20 cellular contexts compared by ENCODE assay signal in the genomic region with DNA sequence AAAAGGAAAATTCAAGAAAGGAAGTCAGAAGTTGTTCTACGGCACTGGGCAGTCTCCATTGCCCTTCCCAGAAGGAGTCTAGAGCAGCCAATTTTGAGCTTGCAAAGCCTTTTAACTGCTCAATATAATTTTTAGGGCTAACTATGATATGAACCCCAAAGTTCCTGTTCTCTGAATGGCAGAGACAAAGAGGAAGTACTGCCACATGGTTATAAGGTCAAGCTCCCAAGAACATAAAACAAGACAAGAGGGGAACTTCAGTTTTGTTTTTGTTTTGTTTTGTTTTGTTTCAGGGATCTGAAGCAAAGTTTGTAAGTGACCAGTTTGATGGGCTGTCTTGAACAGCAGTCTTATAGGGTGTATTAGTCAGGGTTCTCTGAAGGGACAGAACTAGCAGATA.
"Had no signal": no experiment of that assay in that cellular context is flagged by ENCODE, and none has a peak within 500 bp of the region (broad histone marks: within the 10 kb centered on the region; RNA-seq: fewer than 3 reads in every experiment).

No MANE protein-coding gene starts in this region.

- H3K27ac ChIP-seq: brain microvascular endothelial cell, colonic mucosa, foreskin keratinocyte, lower lobe of right lung, sigmoid colon, stomach had no signal

- H3K9me3 ChIP-seq: colonic mucosa, lower lobe of right lung had no signal

- H3K27me3 ChIP-seq: brain microvascular endothelial cell, colonic mucosa, foreskin keratinocyte, sigmoid colon, stomach had no signal

- H3K4me3 ChIP-seq: colonic mucosa, lower lobe of right lung, sigmoid colon, stomach had no signal

- ATAC-seq: activated CD8-positive, alpha-beta T cell treated with anti-CD3 and anti-CD28 coated beads for 36 hours; activated naive CD8-positive, alpha-beta T cell treated with anti-CD3 and anti-CD28 coated beads, Interleukin-2, amount 50 U/mL, for 24 hours; foreskin keratinocyte; left cardiac atrium; lower lobe of right lung; stimulated activated effector memory CD8-positive, alpha-beta T cell treated with anti-CD3 and anti-CD28 coated beads, Interleukin-12 subunit alpha, Interleukin-12 subunit beta, amount 100 ng/mL, for 72 hours had no signal

- H3K36me3 ChIP-seq: brain microvascular endothelial cell, colonic mucosa, lower lobe of right lung, sigmoid colon, stomach had no signal

- H3K4me1 ChIP-seq: colonic mucosa, foreskin keratinocyte, lower lobe of right lung, stomach had no signal

- DNase-seq: activated CD4-positive, alpha-beta T cell treated with anti-CD3 and anti-CD28 coated beads, Interleukin-2, amount 10 ng/mL, durations not matched to agents 24 days and 14 days; activated CD8-positive, alpha-beta T cell treated with anti-CD3 and anti-CD28 coated beads for 36 hours; activated naive CD4-positive, alpha-beta T cell treated with anti-CD3 and anti-CD28 coated beads, Interleukin-2, amount 10 ng/mL, durations not matched to agents 7 days and 5 days; activated naive CD8-positive, alpha-beta T cell treated with anti-CD3 and anti-CD28 coated beads, Interleukin-2, amount 50 U/mL, for 24 hours; activated T-cell treated with anti-CD3 and anti-CD28 coated beads, Interleukin-2, amount 50 U/mL, for 24 hours; anterior cingulate cortex; brain microvascular endothelial cell; colonic mucosa; foreskin keratinocyte; hippocampal formation; left cardiac atrium; lower lobe of right lung; nephron progenitor cell; nucleus accumbens; sigmoid colon; stimulated activated CD4-positive, alpha-beta T cell treated with anti-CD3 and anti-CD28 coated beads, Interleukin-4, amount 100 ng/mL, for 24 hours; stomach; T-helper 2 cell; trophoblast cell had no signal
